In genomic region chr17:2871205-2871604, GRCh38 we compare ENCODE assay signal across 28 cellular contexts.
A peak's percentile ranks its signal among the peaks of the same experiment; 100 is the strongest.
DNase-seq lines count a peak whose midpoint lies in the region; ATAC-seq, FAIRE-seq and TF ChIP-seq lines count a peak whose summit lies in the region.
"Had no signal": no experiment of that assay in that cellular context is flagged by ENCODE, and none has a peak within 500 bp of the region (broad histone marks: within the 10 kb centered on the region; RNA-seq: fewer than 3 reads in every experiment).

No MANE protein-coding gene starts in this region.

- H2BK15ac ChIP-seq in H1 (ENCODE audit: low read length) (peak overlapping the region; percentile 66; the same call in 1 of the 2 replicates), mesendoderm (replicated peaks; ENCODE audit: low read depth) (no peak overlapping the region)

- H3K56ac ChIP-seq in H1 (replicated peaks; ENCODE audit: insufficient read length, low read depth, low read length), result no peak overlapping the region
- H3K56ac ChIP-seq in mesendoderm (ENCODE audit: low read length), result peak overlapping the region; percentile 72

- TF ChIP-seq CTCF in H1 (IDR thresholded peaks at IDR 0.05; ENCODE audit: control extremely low read depth in 1 of 3, insufficient read depth in 1 of 3, low read depth in 1 of 3, low read length in 3 of 3), result no peak
- TF ChIP-seq CTCF in GM10266 (IDR thresholded peaks at IDR 0.05; ENCODE audit: control insufficient read depth, insufficient read depth, low read depth, missing control alignments), result no peak

- peak; percentile 91 for FAIRE-seq in H1 (lab: Jason Lieb, UNC)
- FAIRE-seq: GM12891, kidney, pancreas, RCC 7860 had no signal

- H3K79me2 ChIP-seq in H1 (ENCODE audit: control insufficient read depth in 1 of 2, insufficient read depth in 2 of 2, low read length in 2 of 2) (peaks cover 0 to 33% of the 10 kb centered on the region in 2 experiments; a peak in 2 of 4 replicates), mesendoderm (ENCODE audit: control insufficient read depth, insufficient read depth, low read length) (peaks cover 27% of the 10 kb centered on the region)
- H3K79me2 ChIP-seq: hepatocyte had no signal

- peaks cover 8% of the 10 kb centered on the region; the same call in 1 of the 2 replicates for H3K79me1 ChIP-seq in H1 (ENCODE audit: low read depth, low read length)
- H3K79me1 ChIP-seq in mesendoderm (ENCODE audit: low read length), result peaks cover 14% of the 10 kb centered on the region

- H3K36me3 ChIP-seq in H1 (ENCODE audit: control insufficient read depth in 2 of 4, insufficient read depth in 4 of 4, low read length in 3 of 4) (no peaks in the 10 kb centered on the region), mesendoderm (ENCODE audit: control insufficient read depth, insufficient read depth, low read length) (no peaks in the 10 kb centered on the region)
- H3K36me3 ChIP-seq: ascending aorta, cardiac muscle cell, gastrocnemius medialis, pancreas, right atrium auricular region, upper lobe of right lung had no signal

- no peaks in the 10 kb centered on the region for H3K9me3 Mint-ChIP-seq in activated CD4-positive, alpha-beta memory T cell treated with anti-CD3 and anti-CD28 coated beads, Interleukin-2, amount 10 ng/mL, durations not matched to agents 7 days and 5 days
- H3K9me3 Mint-ChIP-seq: naive thymus-derived CD8-positive, alpha-beta T cell had no signal

- POLR2A ChIA-PET in H1 (lab: Charles Lee; ENCODE audit: partially characterized antibody), result interaction anchor here (0.8 to 1.9 kb wide), 7 partner anchors 12 to 55 kb away, joined by 3 to 10 read pairs (median 3); no protein-coding TSS in a partner anchor
- POLR2A ChIA-PET in activated CD4-positive, alpha-beta memory T cell treated with anti-CD3 and anti-CD28 coated beads, Interleukin-2, amount 10 ng/mL, durations not matched to agents 7 days and 5 days (lab: Charles Lee), result no interaction called here

- H4K5ac ChIP-seq in H1 (ENCODE audit: insufficient read length, low read depth, low read length) (peak overlapping the region; percentile 24), mesendoderm (ENCODE audit: low read length) (no peak overlapping the region)

- peak overlapping the region; percentile 51 for H2BK12ac ChIP-seq in H1 (ENCODE audit: low read depth, low read length)

- no peaks in the 10 kb centered on the region for H3K27me3 Mint-ChIP-seq in activated CD4-positive, alpha-beta memory T cell treated with anti-CD3 and anti-CD28 coated beads, Interleukin-2, amount 10 ng/mL, durations not matched to agents 7 days and 5 days
- H3K27me3 Mint-ChIP-seq: activated naive CD8-positive, alpha-beta T cell; naive thymus-derived CD8-positive, alpha-beta T cell had no signal

- H2AFZ ChIP-seq in H1 (ENCODE audit: low read length), result no peak overlapping the region
- H2AFZ ChIP-seq: GM23248, hepatocyte had no signal

- H3K4me2 ChIP-seq in H1 (ENCODE audit: insufficient read depth in 1 of 2, low read depth in 2 of 2, low read length in 2 of 2), result peak overlapping the region; percentile 23 to 60
- no peak overlapping the region for H3K4me2 ChIP-seq in mesendoderm (ENCODE audit: low read length)
- H3K4me2 ChIP-seq: hepatocyte, smooth muscle cell had no signal

- H3K9ac ChIP-seq in H1 (replicated peaks in 1 of 4; ENCODE audit: extremely low read depth in 1 of 4, low read depth in 3 of 4, low read length in 3 of 4) (no peak overlapping the region), mesendoderm (ENCODE audit: low read length) (peak overlapping the region; percentile 21)
- H3K9ac ChIP-seq: GM23248 had no signal

- 0 out of 2 replicates have a peak, but pooled peaks cover 1% of the 10 kb centered on the region for H3K23me2 ChIP-seq in H1 (ENCODE audit: low read depth, low read length)

- TF ChIP-seq POLR2A in H1 (IDR thresholded peaks at IDR 0.05; ENCODE audit: control extremely low read depth in 1 of 2, low read depth in 2 of 2, low read length in 2 of 2), result peak in 1 of 2 experiments; percentile 62; a peak in 1 of 3 replicates

- ATAC-seq in HG03378 (IDR thresholded peaks at IDR 0.05; ENCODE audit: unreplicated experiment) (no peak), HG03139 (IDR thresholded peaks at IDR 0.05; ENCODE audit: unreplicated experiment) (no peak)
- ATAC-seq: gastrocnemius medialis; naive thymus-derived CD8-positive, alpha-beta T cell; pancreas; upper lobe of right lung had no signal

- TF ChIP-seq EP300 in H1 (IDR thresholded peaks at IDR 0.05; ENCODE audit: borderline replicate concordance in 1 of 2, low read depth in 2 of 2, low read length in 2 of 2), result no peak

- H3K9me3 ChIP-seq in H1 (ENCODE audit: insufficient read depth in 2 of 2, low read depth in 1 of 2, low read length in 1 of 2), result no peaks in the 10 kb centered on the region
- H3K9me3 ChIP-seq: ascending aorta, gastrocnemius medialis, pancreas, right atrium auricular region, upper lobe of right lung had no signal

- no peak overlapping the region for H3K4me3 Mint-ChIP-seq in activated CD4-positive, alpha-beta memory T cell treated with anti-CD3 and anti-CD28 coated beads, Interleukin-2, amount 10 ng/mL, durations not matched to agents 7 days and 5 days
- H3K4me3 Mint-ChIP-seq: activated naive CD8-positive, alpha-beta T cell; naive thymus-derived CD8-positive, alpha-beta T cell had no signal

- H3K4me1 Mint-ChIP-seq in activated CD4-positive, alpha-beta memory T cell treated with anti-CD3 and anti-CD28 coated beads, Interleukin-2, amount 10 ng/mL, durations not matched to agents 7 days and 5 days, result no peaks in the 10 kb centered on the region

- WGBS in H1 (ENCODE audit: extremely low coverage in 1 of 2, insufficient coverage in 1 of 2, insufficient read length in 1 of 2, insufficient replicate concordance in 2 of 2, low coverage in 1 of 2, low lambda C conversion rate in 2 of 2, missing lambda C conversion rate in 1 of 2), 2 experiments, result 60% methylated on average over 6 of the region's 7 CpGs; no CpG with 5 or more reads in 1 of the 2 experiments
- WGBS in mesendoderm (ENCODE audit: extremely low coverage, insufficient coverage, low lambda C conversion rate), result no CpG with 5 or more reads among the region's 7 CpGs

- peak overlapping the region; percentile 89 for H3K18ac ChIP-seq in H1 (ENCODE audit: extremely low read depth, low read length)
- peak overlapping the region; percentile 5 for H3K18ac ChIP-seq in mesendoderm (ENCODE audit: low read length)

- H3K4me3 ChIP-seq in H1 (ENCODE audit: extremely low read depth in 1 of 4, insufficient read depth in 2 of 4, low read depth in 3 of 4, low read length in 4 of 4), result peak overlapping the region in 2 of 4 experiments; percentile 0 to 14; a peak in 3 of 8 replicates
- H3K4me3 ChIP-seq in mesendoderm (ENCODE audit: low read length), result no peak overlapping the region
- H3K4me3 ChIP-seq: ascending aorta, cardiac muscle cell, gastrocnemius medialis, GM23248, hepatocyte, pancreas, right atrium auricular region, smooth muscle cell, upper lobe of right lung had no signal

- H2BK120ac ChIP-seq in H1 (replicated peaks; ENCODE audit: low read depth, low read length) (peak overlapping the region; percentile 75), mesendoderm (ENCODE audit: low read depth, low read length) (no peak overlapping the region)

- H2AK5ac ChIP-seq in H1 (ENCODE audit: low read depth, low read length) (peak overlapping the region; percentile 79; the same call in 1 of the 2 replicates), mesendoderm (ENCODE audit: low read length) (no peak overlapping the region)

- 0 out of 2 replicates have a peak overlapping the region, but pooled peaks have one; percentile 7 for H4K8ac ChIP-seq in H1 (ENCODE audit: extremely low read depth, insufficient read depth, low read length)
- no peak overlapping the region for H4K8ac ChIP-seq in mesendoderm (ENCODE audit: low read depth, low read length)

- no peak overlapping the region for H3K27ac Mint-ChIP-seq in activated CD4-positive, alpha-beta memory T cell treated with anti-CD3 and anti-CD28 coated beads, Interleukin-2, amount 10 ng/mL, durations not matched to agents 7 days and 5 days
- H3K27ac Mint-ChIP-seq: activated naive CD8-positive, alpha-beta T cell; naive thymus-derived CD8-positive, alpha-beta T cell had no signal

- H2BK5ac ChIP-seq in H1 (ENCODE audit: low read depth, low read length) (peak overlapping the region; percentile 77; the same call in 1 of the 2 replicates), mesendoderm (ENCODE audit: low read length) (peak overlapping the region; percentile 18)

- peak overlapping the region; percentile 74 for H2BK20ac ChIP-seq in H1 (ENCODE audit: low read length)

- CTCF ChIA-PET in H1 (lab: Charles Lee; ENCODE audit: partially characterized antibody), result interaction anchor here (0.7 to 5.1 kb wide), 7 partner anchors 10 to 142 kb away, joined by 3 to 25 read pairs (median 5); no protein-coding TSS in a partner anchor
- CTCF ChIA-PET in activated CD4-positive, alpha-beta memory T cell treated with anti-CD3 and anti-CD28 coated beads, Interleukin-2, amount 10 ng/mL, durations not matched to agents 7 days and 5 days (lab: Charles Lee), result no interaction called here

- H3K4me1 ChIP-seq in H1 (replicated peaks in 1 of 4; ENCODE audit: control insufficient read depth in 3 of 4, insufficient read depth in 4 of 4, low read length in 3 of 4) (peaks cover 20 to 43% (median 37%) of the 10 kb centered on the region in 4 experiments), mesendoderm (ENCODE audit: control insufficient read depth, low read depth, low read length) (peaks cover 20% of the 10 kb centered on the region)
- H3K4me1 ChIP-seq: ascending aorta, gastrocnemius medialis, upper lobe of right lung had no signal

- H3K23ac ChIP-seq in H1 (ENCODE audit: insufficient read length) (no peak overlapping the region), mesendoderm (ENCODE audit: low read length) (no peak overlapping the region)

- DNase-seq in M059J (ENCODE audit: low read depth) (peak; percentile 48), H1 (ENCODE audit: low read depth in 1 of 2, low spot score in 2 of 2) (peak in 1 of 2 experiments; percentile 78), mesendoderm (peak; percentile 87), GM10266 (ENCODE audit: extremely low spot score) (no peak)
- no peak for DNase-seq in activated CD4-positive, alpha-beta memory T cell treated with anti-CD3 and anti-CD28 coated beads, Interleukin-2, amount 10 ng/mL, durations not matched to agents 7 days and 5 days
- DNase-seq: activated CD8-positive, alpha-beta memory T cell treated with anti-CD3 and anti-CD28 coated beads for 24 hours; activated effector memory CD4-positive, alpha-beta T cell treated with Interleukin-2 at 50 U/mL for 16 hours; gastrocnemius medialis; GM23248; KBM-7; kidney; midbrain; MM.1S; naive thymus-derived CD8-positive, alpha-beta T cell; NCI-H2029; NCI-H526 treated with DMSO at 0.1 percent for 48 hours; pancreas; upper lobe of right lung had no signal

- no peak for TF ChIP-seq RAD21 in H1 (IDR thresholded peaks at IDR 0.05 in 1 of 2, conservative IDR thresholded peaks at IDR 0.05 in 1 of 2; ENCODE audit: low read depth in 2 of 2, low read length in 2 of 2)

- H4K20me1 ChIP-seq in H1 (replicated peaks in 1 of 2; ENCODE audit: control insufficient read depth in 1 of 2, insufficient read depth in 2 of 2, low read length in 2 of 2), result peaks cover 0 to 5% of the 10 kb centered on the region in 2 experiments

- H3K27me3 ChIP-seq in H1 (replicated peaks in 1 of 4; ENCODE audit: control insufficient read depth in 3 of 4, extremely low read depth in 1 of 4, insufficient read depth in 3 of 4, low read length in 3 of 4) (no peaks in the 10 kb centered on the region), mesendoderm (ENCODE audit: insufficient read depth, low read length, poor library complexity) (no peaks in the 10 kb centered on the region)
- H3K27me3 ChIP-seq: ascending aorta, cardiac muscle cell, hepatocyte, pancreas, right atrium auricular region had no signal

- H3K36me3 Mint-ChIP-seq in activated CD4-positive, alpha-beta memory T cell treated with anti-CD3 and anti-CD28 coated beads, Interleukin-2, amount 10 ng/mL, durations not matched to agents 7 days and 5 days (ENCODE audit: low read depth), result no peaks in the 10 kb centered on the region

- H3K14ac ChIP-seq in H1 (ENCODE audit: insufficient read length), result no peak overlapping the region

- H4K91ac ChIP-seq in H1 (replicated peaks; ENCODE audit: insufficient read length, low read length), result peak overlapping the region; percentile 96

- H3K27ac ChIP-seq in H1 (ENCODE audit: low read depth, low read length) (peak overlapping the region; percentile 53; the same call in 1 of the 2 replicates), mesendoderm (ENCODE audit: low read depth, low read length) (peak overlapping the region; percentile 55)
- H3K27ac ChIP-seq: ascending aorta, cardiac muscle cell, gastrocnemius medialis, GM23248, hepatocyte, pancreas, right atrium auricular region, upper lobe of right lung had no signal

- H3K4ac ChIP-seq in H1 (replicated peaks; ENCODE audit: insufficient read length, low read depth, low read length) (no peak overlapping the region), mesendoderm (ENCODE audit: low read depth, low read length) (peak overlapping the region; percentile 7)

Comparison
In these comparisons a context has a peak if more than half of its experiments do, and no peak if none do; other contexts are left out.
1. DNase-seq: peak in M059J (single experiment) and mesendoderm (single experiment); none in activated CD4-positive, alpha-beta memory T cell treated with anti-CD3 and anti-CD28 coated beads, Interleukin-2, amount 10 ng/mL, durations not matched to agents 7 days and 5 days (single experiment) and GM10266 (single experiment).